Comparison of ENCODE assay signal across 1 cellular context in the genomic region with DNA sequence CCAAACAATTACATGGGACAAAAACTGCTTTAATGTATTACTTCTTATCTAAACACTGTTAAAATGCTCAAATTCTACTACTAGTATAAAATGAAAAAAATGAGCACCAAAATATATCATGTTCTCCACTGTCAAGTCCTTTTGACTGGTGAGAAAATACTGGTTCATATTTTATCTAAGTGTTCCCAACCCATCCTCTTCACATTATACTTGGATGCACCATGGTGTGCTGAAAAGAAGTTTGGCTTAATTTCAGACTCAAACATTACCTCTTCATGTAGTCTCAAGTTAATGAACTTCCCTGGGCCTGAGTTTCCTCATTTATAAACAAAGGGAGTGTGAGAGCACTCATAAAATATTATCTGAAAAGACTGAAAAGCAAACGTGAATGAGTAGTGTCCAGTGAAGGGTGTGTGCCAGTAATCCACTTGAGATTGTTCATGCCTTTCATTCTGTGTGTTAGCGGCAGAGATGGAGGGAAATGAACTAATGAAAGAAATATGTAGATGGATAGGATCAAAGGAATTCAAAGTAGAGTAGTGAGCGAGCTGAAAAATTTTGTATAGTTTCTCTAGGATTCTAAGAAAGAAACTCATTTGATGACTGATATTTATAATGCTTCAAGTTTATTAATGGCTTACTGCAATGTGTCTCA.
TF ChIP-seq lines count a peak whose summit lies in the region.

No MANE protein-coding gene starts in this region.

TF ChIP-seq in IMR-90, 13 proteins besides CTCF, POLR2A, EP300 and RAD21 (continued from another document):
- TF ChIP-seq, protein P1, sequence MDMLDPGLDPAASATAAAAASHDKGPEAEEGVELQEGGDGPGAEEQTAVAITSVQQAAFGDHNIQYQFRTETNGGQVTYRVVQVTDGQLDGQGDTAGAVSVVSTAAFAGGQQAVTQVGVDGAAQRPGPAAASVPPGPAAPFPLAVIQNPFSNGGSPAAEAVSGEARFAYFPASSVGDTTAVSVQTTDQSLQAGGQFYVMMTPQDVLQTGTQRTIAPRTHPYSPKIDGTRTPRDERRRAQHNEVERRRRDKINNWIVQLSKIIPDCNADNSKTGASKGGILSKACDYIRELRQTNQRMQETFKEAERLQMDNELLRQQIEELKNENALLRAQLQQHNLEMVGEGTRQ (IDR thresholded peaks at IDR 0.05; ENCODE audit: low read depth, low read length), result no peak
- no peak for TF ChIP-seq MAZ (IDR thresholded peaks at IDR 0.05; ENCODE audit: borderline replicate concordance, low read depth, low read length)
- TF ChIP-seq, protein P2, sequence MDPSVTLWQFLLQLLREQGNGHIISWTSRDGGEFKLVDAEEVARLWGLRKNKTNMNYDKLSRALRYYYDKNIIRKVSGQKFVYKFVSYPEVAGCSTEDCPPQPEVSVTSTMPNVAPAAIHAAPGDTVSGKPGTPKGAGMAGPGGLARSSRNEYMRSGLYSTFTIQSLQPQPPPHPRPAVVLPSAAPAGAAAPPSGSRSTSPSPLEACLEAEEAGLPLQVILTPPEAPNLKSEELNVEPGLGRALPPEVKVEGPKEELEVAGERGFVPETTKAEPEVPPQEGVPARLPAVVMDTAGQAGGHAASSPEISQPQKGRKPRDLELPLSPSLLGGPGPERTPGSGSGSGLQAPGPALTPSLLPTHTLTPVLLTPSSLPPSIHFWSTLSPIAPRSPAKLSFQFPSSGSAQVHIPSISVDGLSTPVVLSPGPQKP (IDR thresholded peaks at IDR 0.05; ENCODE audit: borderline replicate concordance, low read depth, low read length), result no peak
TF ChIP-seq in IMR-90: peak in this region for 0.
